Comparison of ENCODE assay signal across 8 cellular contexts in the genomic region with DNA sequence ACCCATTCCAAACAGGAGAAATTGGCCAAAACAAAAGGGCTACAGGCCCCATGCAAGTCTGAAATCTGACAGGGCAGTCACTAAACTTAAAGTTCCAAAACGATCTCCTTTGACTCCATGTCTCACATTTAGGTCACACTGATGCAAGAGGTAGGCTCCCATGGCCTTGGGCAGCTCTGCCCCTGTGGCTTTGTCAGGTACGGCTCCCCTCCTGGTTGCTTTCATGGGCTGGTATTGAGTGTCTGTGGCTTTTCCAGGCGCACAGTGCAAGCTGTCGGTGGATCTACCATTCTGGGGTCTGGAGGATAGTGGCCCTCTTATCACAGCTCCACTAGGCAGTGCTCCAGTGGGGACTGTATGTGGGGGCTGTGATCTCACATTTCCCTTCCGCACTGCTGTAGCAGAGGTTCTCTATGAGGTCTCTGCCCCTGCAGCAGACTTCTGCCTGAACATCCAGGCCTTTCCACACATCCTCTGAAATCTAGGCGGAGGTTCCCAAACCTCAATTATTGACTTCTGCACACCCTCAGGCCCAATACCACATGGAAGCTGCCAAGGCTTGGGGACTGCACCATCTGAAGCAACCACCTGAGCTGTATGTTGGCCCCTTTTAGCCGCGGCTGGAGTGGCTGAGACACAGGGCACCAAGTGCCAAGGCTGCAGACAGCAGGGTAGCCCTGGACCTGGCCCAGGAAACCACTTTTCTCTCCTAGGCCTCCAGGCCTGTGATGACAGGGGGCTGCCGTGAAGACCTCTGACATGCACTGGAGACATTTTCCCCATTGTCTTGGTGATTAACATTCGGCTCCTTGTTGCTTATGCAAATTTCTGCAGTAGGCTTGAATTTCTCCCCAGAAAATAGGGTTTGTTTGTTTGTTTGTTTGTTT.
"Had no signal": no experiment of that assay in that cellular context is flagged by ENCODE, and none has a peak within 500 bp of the region (broad histone marks: within the 10 kb centered on the region; RNA-seq: fewer than 3 reads in every experiment).

No MANE protein-coding gene starts in this region.

- H3K4me1 ChIP-seq: HAP-1 had no signal

- H3K36me3 ChIP-seq: HAP-1 had no signal

- H3K27ac ChIP-seq: GM23248 had no signal

- ATAC-seq: HCT116, K562 had no signal

- H3K9me3 ChIP-seq: HAP-1 had no signal

- H3K4me3 ChIP-seq: GM23248, HAP-1, K562 had no signal

- FAIRE-seq: HTR-8/SVneo, K562 had no signal

- DNase-seq: GM23248, GOT3, H7, IMR-90 had no signal
